5 cellular contexts compared by ENCODE assay signal in the genomic region with DNA sequence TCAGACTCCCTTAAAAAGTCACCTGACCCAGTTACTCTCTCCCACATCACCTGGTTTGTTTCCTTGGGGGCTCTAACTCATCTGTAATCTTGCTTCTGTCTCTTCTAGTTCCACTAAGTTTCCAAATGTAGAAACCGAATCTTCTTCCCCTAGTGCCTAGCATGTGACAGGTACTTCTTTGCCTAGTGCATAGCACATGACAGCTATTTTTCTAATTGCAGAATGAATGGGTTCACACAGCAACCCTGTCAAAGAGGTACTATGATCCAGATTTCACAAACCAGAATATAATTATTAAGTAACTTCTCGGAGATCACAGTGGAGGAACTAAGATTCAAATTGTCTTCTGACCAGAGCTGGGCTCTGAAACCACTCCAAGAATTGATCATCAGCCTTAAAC.
"Had no signal": no experiment of that assay in that cellular context is flagged by ENCODE, and none has a peak within 500 bp of the region (broad histone marks: within the 10 kb centered on the region; RNA-seq: fewer than 3 reads in every experiment).

No MANE protein-coding gene starts in this region.

- DNase-seq: H9, HCEC 1CT had no signal

- ATAC-seq: GM23338, HepG2 had no signal

- H3K27ac ChIP-seq: HL-60 had no signal

- H3K4me3 ChIP-seq: GM23338 had no signal
